10 cellular contexts compared by ENCODE assay signal in genomic region chr17:2709173-2709661, GRCh38. TPM values are rescaled to one million over a fixed set of nuclear protein-coding genes. Genes with fewer than 3 reads are reported as not detected.
A peak's percentile ranks its signal among the peaks of the same experiment; 100 is the strongest.
DNase-seq lines count a peak whose midpoint lies in the region; ATAC-seq, FAIRE-seq and TF ChIP-seq lines count a peak whose summit lies in the region.
"Had no signal": no experiment of that assay in that cellular context is flagged by ENCODE, and none has a peak within 500 bp of the region (broad histone marks: within the 10 kb centered on the region; RNA-seq: fewer than 3 reads in every experiment).

No MANE protein-coding gene starts in this region.

- peak; percentile 28 for ATAC-seq in HG02885 (IDR thresholded peaks at IDR 0.05; ENCODE audit: poor library complexity, unreplicated experiment)
- ATAC-seq in GM12878, result peak; percentile 78
- ATAC-seq in natural killer cell treated with Interleukin-12 subunit alpha and Interleukin-12 subunit beta and Interleukin-15 and Interleukin-18, amount 100 ng/mL, for 72 hours, result no peak
- ATAC-seq in GM21390 (IDR thresholded peaks at IDR 0.05; ENCODE audit: unreplicated experiment), result no peak

- peak; percentile 65 for DNase-seq in GM10248 (ENCODE audit: extremely low spot score)
- peak; percentile 23 for DNase-seq in GM12878 (ENCODE audit: low read depth, low spot score)
- no peak for DNase-seq in natural killer cell treated with Interleukin-12 subunit alpha and Interleukin-12 subunit beta and Interleukin-15 and Interleukin-18, amount 100 ng/mL, for 72 hours (ENCODE audit: low spot score)
- no peak for DNase-seq in DMS153 (lab: John Stamatoyannopoulos, UW)
- no peak for DNase-seq in NCI-H446 (lab: John Stamatoyannopoulos, UW)
- DNase-seq in OCI-M2 (lab: John Stamatoyannopoulos, UW; ENCODE audit: unreplicated experiment), result no peak

- peaks cover 36 to 37% of the 10 kb centered on the region in 2 donors for H3K4me1 Mint-ChIP-seq in natural killer cell treated with Interleukin-12 subunit alpha and Interleukin-12 subunit beta and Interleukin-15 and Interleukin-18, amount 100 ng/mL, for 72 hours (ENCODE audit: low read depth in 2 of 2)

- FAIRE-seq in GM12878 (lab: Jason Lieb, UNC), result peak; percentile 79
- FAIRE-seq: islet of Langerhans had no signal

- no peak for TF ChIP-seq EP300 in GM12878 (IDR thresholded peaks at IDR 0.05; ENCODE audit: borderline replicate concordance in 1 of 2, control insufficient read depth in 1 of 2, low read depth in 2 of 2, low read length in 2 of 2)

- BruUV-seq in GM12878 (replicated peaks; lab: Mats Ljungman, UMichigan), result no TSS peak

- TF ChIP-seq RAD21 in GM12878 (IDR thresholded peaks at IDR 0.05; ENCODE audit: insufficient read depth, low read depth, low read length), result no peak

- intact Hi-C loops in GM12878 (cut with micrococcal nuclease; ENCODE audit: unreplicated experiment), result no loop called here

- in situ Hi-C loops in GM12878 (cut with MboI), result no loop called here

- no peaks in the 10 kb centered on the region for H3K36me3 Mint-ChIP-seq in natural killer cell treated with Interleukin-12 subunit alpha and Interleukin-12 subunit beta and Interleukin-15 and Interleukin-18, amount 100 ng/mL, for 72 hours

- peaks cover 20% of the 10 kb centered on the region for H3K4me1 ChIP-seq in GM12878 (ENCODE audit: control insufficient read depth, insufficient read depth, low read length)

- SMC1A ChIA-PET in GM12878 (lab: Charles Lee; ENCODE audit: uncharacterized antibody, unreplicated experiment), result interaction anchor here (1.0 to 1.5 kb wide), 2 partner anchors 50 to 327 kb away, joined by 3 to 4 read pairs; no protein-coding TSS in a partner anchor

- POLR2A ChIA-PET in GM10248 (lab: Yijun Ruan, JAX) (no interaction called here), GM12878 (lab: Charles Lee) (interaction anchor here (1.0 kb wide), 1 partner anchor 116 kb away, joined by 3 read pairs; the partner anchor contains the start of gene PAFAH1B1)

- RAD21 ChIA-PET in GM12878 (lab: Charles Lee; ENCODE audit: unreplicated experiment), result interaction anchor here (1.2 to 1.9 kb wide), 4 partner anchors 111 to 307 kb away, joined by 3 to 8 read pairs (median 4); partner anchors contain the start of gene PAFAH1B1

- TF ChIP-seq POLR2A in GM12878 (IDR thresholded peaks at IDR 0.05; ENCODE audit: low read depth, low read length), result peak; percentile 47; the same call in 1 of the 2 replicates

- H3K9ac ChIP-seq in GM12878 (ENCODE audit: control insufficient read depth, insufficient read depth, low read length), result peak overlapping the region; percentile 85

- H3K27ac Mint-ChIP-seq in natural killer cell treated with Interleukin-12 subunit alpha and Interleukin-12 subunit beta and Interleukin-15 and Interleukin-18, amount 100 ng/mL, for 72 hours, result peak overlapping the region in 1 of 2 donors; percentile 50

- H4K20me1 ChIP-seq in GM12878 (ENCODE audit: control insufficient read depth, insufficient read depth), result peaks cover 8% of the 10 kb centered on the region; the same call in 1 of the 2 replicates

- peaks cover 0 to 11% of the 10 kb centered on the region in 2 experiments; a peak in 2 of 4 replicates for H3K36me3 ChIP-seq in GM12878 (ENCODE audit: control insufficient read depth in 2 of 2, insufficient read depth in 2 of 2, low read length in 1 of 2)

- 6% methylated on average over 10 of the region's 10 CpGs for WGBS in GM12878 (ENCODE audit: insufficient coverage, insufficient replicate concordance, low lambda C conversion rate, missing lambda C conversion rate)

- H3K27me3 Mint-ChIP-seq in natural killer cell treated with Interleukin-12 subunit alpha and Interleukin-12 subunit beta and Interleukin-15 and Interleukin-18, amount 100 ng/mL, for 72 hours, result no peaks in the 10 kb centered on the region

- peaks cover 73% of the 10 kb centered on the region for H3K79me2 ChIP-seq in GM12878 (ENCODE audit: control insufficient read depth, insufficient read depth, low read length)

- H3K9me3 ChIP-seq in GM12878 (replicated peaks; ENCODE audit: control insufficient read depth, insufficient read depth, low read length), result no peaks in the 10 kb centered on the region
- H3K9me3 ChIP-seq: SJSA1 had no signal

- H3K27ac ChIP-seq in GM12878 (ENCODE audit: control insufficient read depth, insufficient read depth), result peak overlapping the region; percentile 68
- H3K27ac ChIP-seq: SJSA1 had no signal

- peak overlapping the region; percentile 91 for H3K4me3 Mint-ChIP-seq in natural killer cell treated with Interleukin-12 subunit alpha and Interleukin-12 subunit beta and Interleukin-15 and Interleukin-18, amount 100 ng/mL, for 72 hours

- no peaks in the 10 kb centered on the region for H3K9me3 Mint-ChIP-seq in natural killer cell treated with Interleukin-12 subunit alpha and Interleukin-12 subunit beta and Interleukin-15 and Interleukin-18, amount 100 ng/mL, for 72 hours

- peak overlapping the region; percentile 19; the same call in 1 of the 2 replicates for H2AFZ ChIP-seq in GM12878 (ENCODE audit: control insufficient read depth, low read depth, low read length)

- peak overlapping the region; percentile 95 for H3K4me3 ChIP-seq in GM12878

- no peaks in the 10 kb centered on the region for H3K27me3 ChIP-seq in GM12878 (replicated peaks in 1 of 2; ENCODE audit: control insufficient read depth in 2 of 2, insufficient read depth in 2 of 2, low read length in 1 of 2)
- H3K27me3 ChIP-seq: SJSA1 had no signal

- CTCF ChIA-PET in GM10248 (lab: Yijun Ruan, JAX), result interaction anchor here (1.7 kb wide), 1 partner anchor 327 kb away, joined by 6 read pairs; no protein-coding TSS in a partner anchor
- CTCF ChIA-PET in GM12878 (lab: Yijun Ruan, JAX), result interaction anchor here (1.1 to 2.2 kb wide), 4 partner anchors 23 to 327 kb away, joined by 3 to 10 read pairs (median 3); no protein-coding TSS in a partner anchor

- no peak for TF ChIP-seq CTCF in GM10248 (IDR thresholded peaks at IDR 0.05; ENCODE audit: control extremely low read depth, extremely low read depth, low read depth, missing control alignments)
- TF ChIP-seq CTCF in GM12878 (IDR thresholded peaks at IDR 0.05 in 2 of 3, conservative IDR thresholded peaks at IDR 0.05 in 1 of 3; ENCODE audit: control insufficient read depth in 2 of 3, extremely low read depth in 1 of 3, insufficient read depth in 1 of 3, low read depth in 3 of 3, low read length in 3 of 3), result no peak

- H3K4me2 ChIP-seq in GM12878 (ENCODE audit: control insufficient read depth, insufficient read depth), result peak overlapping the region; percentile 98

TF ChIP-seq in GM12878, 131 proteins besides CTCF, POLR2A, EP300 and RAD21 (continues in another document):
- TF ChIP-seq GATAD2B (conservative IDR thresholded peaks at IDR 0.05; ENCODE audit: low read depth), result 0 out of 2 replicates have a peak, but pooled peaks have one; percentile 47
- TF ChIP-seq MYB (IDR thresholded peaks at IDR 0.05; ENCODE audit: borderline replicate concordance, low read depth, low read length), result no peak
- TF ChIP-seq ZNF622 (IDR thresholded peaks at IDR 0.05), result no peak
- TF ChIP-seq, protein P1, sequence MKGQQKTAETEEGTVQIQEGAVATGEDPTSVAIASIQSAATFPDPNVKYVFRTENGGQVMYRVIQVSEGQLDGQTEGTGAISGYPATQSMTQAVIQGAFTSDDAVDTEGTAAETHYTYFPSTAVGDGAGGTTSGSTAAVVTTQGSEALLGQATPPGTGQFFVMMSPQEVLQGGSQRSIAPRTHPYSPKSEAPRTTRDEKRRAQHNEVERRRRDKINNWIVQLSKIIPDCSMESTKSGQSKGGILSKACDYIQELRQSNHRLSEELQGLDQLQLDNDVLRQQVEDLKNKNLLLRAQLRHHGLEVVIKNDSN (IDR thresholded peaks at IDR 0.05; ENCODE audit: borderline replicate concordance, extremely low read length, insufficient read depth, low read depth, low read length), result no peak
- no peak for TF ChIP-seq SREBF2 (IDR thresholded peaks at IDR 0.05; ENCODE audit: low read length)

RNA-seq across cellular contexts. Expression of gene CLUH, which starts 2.3 kb away (rescaled TPM):
- total RNA-seq in GM12878 (2013; cell fraction: nucleolus; rRNA removed), result 140 and 159 TPM in 2 replicates
- total RNA-seq in GM12878 (2014; rRNA removed), result 71.2 and 82.3 TPM in 2 replicates
- total RNA-seq in GM12878 (2014; rRNA removed; fragmentation: Illumina TruSeq; extraction: Trizol), result 24.6 and 30.8 TPM in 2 replicates
- total RNA-seq in GM12878 (2021), result 126 and 147 TPM in 2 replicates
- 24.6 TPM for polyA plus RNA-seq in GM12878 (2011; ENCODE audit: low read depth)
- polyA plus RNA-seq in GM12878 (2011; rRNA removed), result 7.3 and 17.4 TPM in 2 replicates
- 21.6 and 38.2 TPM in 2 replicates for polyA plus RNA-seq in GM12878 (2011; cell fraction: cytosol; rRNA removed)
- 326 and 415 TPM in 2 replicates for polyA plus RNA-seq in GM12878 (2011; cell fraction: nucleus; rRNA removed)
- 52.8 and 59.8 TPM in 2 replicates for polyA plus RNA-seq in GM12878 (2012)
- polyA plus RNA-seq in GM12878 (2014; fragmentation: Illumina TruSeq; extraction: Trizol), result 14.4 and 52.8 TPM in 2 replicates
- polyA plus RNA-seq in GM12878 (2014; fragmentation: Nextera tagmentation; extraction: Ambion mirVana), result under 1 TPM; 0.11 to 0.82 TPM
- polyA plus RNA-seq in GM12878 (2014; rRNA removed), result 77.0 and 107 TPM in 2 replicates
- polyA plus RNA-seq in GM12878 (2016; fragmentation: Nextera tagmentation; extraction: Ambion mirVana), result 10 to 100 TPM; 67.7 to 68.7 TPM
- 18.1 and 32.5 TPM in 2 replicates for polyA minus RNA-seq in GM12878 (2011; rRNA and poly(A)+ RNA removed)
- 19.8 and 28.4 TPM in 2 replicates for polyA minus RNA-seq in GM12878 (2011; cell fraction: cytosol; rRNA and poly(A)+ RNA removed)
- polyA minus RNA-seq in GM12878 (2011; cell fraction: nucleus; rRNA and poly(A)+ RNA removed), result 46.5 and 77.6 TPM in 2 replicates
- 100 to 1,000 TPM in 1 of 2 donors, 10 to 100 TPM in 1; 65.7 to 195 TPM for total RNA-seq in natural killer cell treated with Interleukin-12 subunit alpha and Interleukin-12 subunit beta and Interleukin-15 and Interleukin-18, amount 100 ng/mL, for 72 hours

RNA-seq across cellular contexts. Expression of gene CCDC92B, which starts 40.2 kb away (rescaled TPM):
- not detected in 2 replicates for total RNA-seq in GM12878 (2013; cell fraction: nucleolus; rRNA removed)
- total RNA-seq in GM12878 (2014; rRNA removed), result not detected in 2 replicates
- not detected in 2 replicates for total RNA-seq in GM12878 (2014; rRNA removed; fragmentation: Illumina TruSeq; extraction: Trizol)
- not detected in 2 replicates for total RNA-seq in GM12878 (2021)
- polyA plus RNA-seq in GM12878 (2011; ENCODE audit: low read depth), result not detected
- polyA plus RNA-seq in GM12878 (2011; rRNA removed), result not detected in 2 replicates
- polyA plus RNA-seq in GM12878 (2011; cell fraction: cytosol; rRNA removed), result not detected in 2 replicates
- not detected in 2 replicates for polyA plus RNA-seq in GM12878 (2011; cell fraction: nucleus; rRNA removed)
- polyA plus RNA-seq in GM12878 (2012), result not detected in 2 replicates
- polyA plus RNA-seq in GM12878 (2014; fragmentation: Illumina TruSeq; extraction: Trizol), result not detected in 2 replicates
- not detected for polyA plus RNA-seq in GM12878 (2014; fragmentation: Nextera tagmentation; extraction: Ambion mirVana)
- not detected in 2 replicates for polyA plus RNA-seq in GM12878 (2014; rRNA removed)
- polyA plus RNA-seq in GM12878 (2016; fragmentation: Nextera tagmentation; extraction: Ambion mirVana), result not detected
- polyA minus RNA-seq in GM12878 (2011; rRNA and poly(A)+ RNA removed), result not detected in 2 replicates
- polyA minus RNA-seq in GM12878 (2011; cell fraction: cytosol; rRNA and poly(A)+ RNA removed), result not detected in 2 replicates
- polyA minus RNA-seq in GM12878 (2011; cell fraction: nucleus; rRNA and poly(A)+ RNA removed), result not detected in 2 replicates
- total RNA-seq in natural killer cell treated with Interleukin-12 subunit alpha and Interleukin-12 subunit beta and Interleukin-15 and Interleukin-18, amount 100 ng/mL, for 72 hours, result not detected
- total RNA-seq: SJSA1 had no signal

Comparison
In these comparisons a context has a peak if more than half of its experiments do, and no peak if none do; other contexts are left out.
1. DNase-seq: peak in GM10248 (single experiment) and GM12878 (single experiment); none in natural killer cell treated with Interleukin-12 subunit alpha and Interleukin-12 subunit beta and Interleukin-15 and Interleukin-18, amount 100 ng/mL, for 72 hours (single experiment), DMS153 (single experiment), NCI-H446 (0 of 2) and OCI-M2 (single experiment).
2. ATAC-seq: peak in HG02885 (single experiment) and GM12878 (single experiment); none in natural killer cell treated with Interleukin-12 subunit alpha and Interleukin-12 subunit beta and Interleukin-15 and Interleukin-18, amount 100 ng/mL, for 72 hours (0 of 2) and GM21390 (single experiment).